1 cellular context compared by ENCODE assay signal in genomic region chr9:233708-234107, GRCh38.
TF ChIP-seq lines count a peak whose summit lies in the region.

No MANE protein-coding gene starts in this region.

TF ChIP-seq in K562, 482 proteins besides CTCF, POLR2A, EP300 and RAD21:
- TF ChIP-seq ZNF354B (CRISPR knock-in tag; IDR thresholded peaks at IDR 0.05), result peak; percentile 68; the same call in 1 of the 2 replicates
- TF ChIP-seq TRIM28 (IDR thresholded peaks at IDR 0.05), result 0 out of 2 replicates have a peak, but pooled peaks have one; percentile 34
- TF ChIP-seq TRIM24 (IDR thresholded peaks at IDR 0.05), result 0 out of 4 replicates have a peak, but pooled peaks of 1 of the 2 experiments have one; percentile 13
- peak; percentile 97 for TF ChIP-seq ZNF507 (tag; conservative IDR thresholded peaks at IDR 0.05)
